In genomic region chr1:167713330-167714081, GRCh38 we compare ENCODE assay signal across 8 cellular contexts. TPM values are rescaled to one million over a fixed set of nuclear protein-coding genes. Genes with fewer than 3 reads are reported as not detected.
DNase-seq lines count a peak whose midpoint lies in the region; ATAC-seq and TF ChIP-seq lines count a peak whose summit lies in the region.

No MANE protein-coding gene starts in this region.

- no peak overlapping the region for H3K9ac ChIP-seq in H9 (ENCODE audit: extremely low read depth, insufficient read length, low read length)

- no peaks in the 10 kb centered on the region for H3K9me3 ChIP-seq in H9 (ENCODE audit: control insufficient read depth, low read depth, low read length)
- H3K9me3 ChIP-seq in thyroid gland = no peaks in the 10 kb centered on the region

- no peak overlapping the region for H3K14ac ChIP-seq in H9 (ENCODE audit: insufficient read depth, low read length)

- H3K27ac Mint-ChIP-seq in H9 = no peak overlapping the region
- H3K27ac Mint-ChIP-seq in memory B cell = peak overlapping the region; percentile 99

- H3K79me2 ChIP-seq in H9 (ENCODE audit: insufficient read depth, low read length) = no peaks in the 10 kb centered on the region

- H3K27ac ChIP-seq in H9 (ENCODE audit: insufficient read length, low read depth, low read length) (no peak overlapping the region), caudate nucleus (ENCODE audit: low read depth, low read length) (peak overlapping the region; percentile 33), thyroid gland (peak overlapping the region; percentile 49 to 91 (median 82))

- no peak for TF ChIP-seq CTCF in H9 (conservative IDR thresholded peaks at IDR 0.05)
- TF ChIP-seq CTCF in thyroid gland (IDR thresholded peaks at IDR 0.05) = no peak

- H4K5ac ChIP-seq in H9 (ENCODE audit: insufficient read length, low read depth, low read length) = no peak overlapping the region

- no peaks in the 10 kb centered on the region for H3K79me1 ChIP-seq in H9 (ENCODE audit: insufficient read depth, low read depth, low read length, poor library complexity, severe bottlenecking)

- no peak overlapping the region for H2AFZ ChIP-seq in H9 (ENCODE audit: low read length)

- peak overlapping the region; percentile 49 for H3K4me2 ChIP-seq in H9 (ENCODE audit: insufficient read depth, insufficient read length, low read length)

- no peak overlapping the region for H3T11ph ChIP-seq in H9 (ENCODE audit: low read length)

- H3K27me3 Mint-ChIP-seq in H9 (ENCODE audit: low read depth) (peaks cover 27% of the 10 kb centered on the region), memory B cell (no peaks in the 10 kb centered on the region)

- H2BK15ac ChIP-seq in H9 (ENCODE audit: low read depth, low read length) = no peak overlapping the region

- 0 out of 2 replicates have a peak, but pooled peaks cover under 1% of the 10 kb centered on the region for H3K4me1 ChIP-seq in H9 (ENCODE audit: insufficient read depth, low read length)
- H3K4me1 ChIP-seq in thyroid gland = peaks cover 0 to 11% of the 10 kb centered on the region in 2 donors

- WGBS in H9 (ENCODE audit: extremely low coverage, insufficient read length, low lambda C conversion rate) = no CpG with 5 or more reads among the region's 31 CpGs
- 11 to 17% methylated on average over 31 of the region's 31 CpGs for WGBS in thyroid gland, 2 donors

- H3K9me3 Mint-ChIP-seq in H9 (peaks cover 2 to 7% of the 10 kb centered on the region in 2 experiments; a peak in 2 of 5 replicates), memory B cell (no peaks in the 10 kb centered on the region)

- intact Hi-C loops in thyroid gland (cut with DNase I) = no loop called here

- H3K4me1 Mint-ChIP-seq in H9 (peaks cover 23 to 36% of the 10 kb centered on the region in 2 experiments), memory B cell (peaks cover 23% of the 10 kb centered on the region)

- H3K18ac ChIP-seq in H9 (ENCODE audit: insufficient read length, low read depth, low read length) = no peak overlapping the region

- H3K23ac ChIP-seq in H9 (ENCODE audit: insufficient read length, low read depth, low read length) = no peak overlapping the region

- no peak overlapping the region for H2BK12ac ChIP-seq in H9 (ENCODE audit: insufficient read length, low read depth, low read length)

- no peak overlapping the region for H2BK120ac ChIP-seq in H9 (ENCODE audit: low read depth, low read length, poor library complexity, severe bottlenecking)

- no peak for TF ChIP-seq POLR2A in thyroid gland (IDR thresholded peaks at IDR 0.05)

- no peak overlapping the region for H3K56ac ChIP-seq in H9 (ENCODE audit: insufficient read length, low read depth, low read length)

- H2BK5ac ChIP-seq in H9 (ENCODE audit: insufficient read length, low read length) = no peak overlapping the region

- H2BK20ac ChIP-seq in H9 (ENCODE audit: low read depth, low read length, poor library complexity, severe bottlenecking) = no peak overlapping the region

- no peak overlapping the region for H3K4ac ChIP-seq in H9 (ENCODE audit: low read depth, low read length)

- no peak overlapping the region for H2AK5ac ChIP-seq in H9 (ENCODE audit: insufficient read length, low read length)

- H3K36me3 Mint-ChIP-seq in H9 (ENCODE audit: insufficient read depth in 1 of 3, low read depth in 3 of 3) = peaks cover 0 to 2% (median 0%) of the 10 kb centered on the region in 3 experiments; a peak in 2 of 7 replicates
- no peaks in the 10 kb centered on the region for H3K36me3 Mint-ChIP-seq in memory B cell

- H4K8ac ChIP-seq in H9 (replicated peaks; ENCODE audit: insufficient read length, low read depth, low read length) = no peak overlapping the region

- H3K23me2 ChIP-seq in H9 (ENCODE audit: insufficient read length, low read depth, low read length, poor library complexity, severe bottlenecking) = peaks cover 5% of the 10 kb centered on the region

- peak; percentile 59 for DNase-seq in H9
- DNase-seq in RPMI8226 = peak; percentile 53
- DNase-seq in caudate nucleus (lab: John Stamatoyannopoulos, UW) = peak in 9 of 61 donors; percentile 4 to 34 (median 18)
- peak in 1 of 2 donors; percentile 28 for DNase-seq in memory B cell (ENCODE audit: low spot score in 2 of 2)
- peak; percentile 52 to 58 for DNase-seq in thyroid gland
- DNase-seq in NCI-H1694 (lab: John Stamatoyannopoulos, UW) = no peak
- no peak for DNase-seq in NCI-H2171 (lab: John Stamatoyannopoulos, UW)

- no peaks in the 10 kb centered on the region for H4K20me1 ChIP-seq in H9 (ENCODE audit: control insufficient read depth, insufficient read depth, insufficient read length)

- ATAC-seq in memory B cell (ENCODE audit: low read depth) (no peak), GM19035 (IDR thresholded peaks at IDR 0.05; ENCODE audit: unreplicated experiment) (no peak)

- peak overlapping the region; percentile 19 to 53 (median 41) for H3K4me3 ChIP-seq in thyroid gland (replicated peaks in 1 of 3)

- H4K91ac ChIP-seq in H9 (ENCODE audit: insufficient read length, low read depth, low read length) = no peak overlapping the region

- H3K36me3 ChIP-seq in thyroid gland = no peaks in the 10 kb centered on the region

- H3K27me3 ChIP-seq in H9 (ENCODE audit: insufficient read depth, low read length) (no peaks in the 10 kb centered on the region; the same call in 1 of the 2 replicates), thyroid gland (no peaks in the 10 kb centered on the region)

- H3K4me3 Mint-ChIP-seq in H9 (peak overlapping the region; percentile 87 to 89), memory B cell (peak overlapping the region; percentile 90)

RNA-seq across cellular contexts. Expression of gene MPZL1, which starts 8.3 kb away (rescaled TPM):
- total RNA-seq in H9 (2021) (60.7 and 68.6 TPM in 2 replicates), thyroid gland (10 to 100 TPM; 52.6 to 90.2 (median 61.8) TPM)

Comparison
In these comparisons a context has a peak if more than half of its experiments do, and no peak if none do; other contexts are left out.
1. DNase-seq: peak in H9 (single experiment), RPMI8226 (single experiment) and thyroid gland (2 of 2); none in NCI-H1694 (single experiment) and NCI-H2171 (single experiment).